ENCODE assay signal across 13 cellular contexts in genomic region chr1:111628153-111628552, GRCh38. TPM values are rescaled to one million over a fixed set of nuclear protein-coding genes. Genes with fewer than 3 reads are reported as not detected.
DNase-seq lines count a peak whose midpoint lies in the region; ATAC-seq and TF ChIP-seq lines count a peak whose summit lies in the region.
"Had no signal": no experiment of that assay in that cellular context is flagged by ENCODE, and none has a peak within 500 bp of the region (broad histone marks: within the 10 kb centered on the region; RNA-seq: fewer than 3 reads in every experiment).

No MANE protein-coding gene starts in this region.

- no peaks in the 10 kb centered on the region for H3K27me3 ChIP-seq in neutrophil
- H3K27me3 ChIP-seq in neural progenitor cell: no peaks in the 10 kb centered on the region
- H3K27me3 ChIP-seq: dorsolateral prefrontal cortex had no signal

- H3K4me1 Mint-ChIP-seq in neural progenitor cell: no peaks in the 10 kb centered on the region

- peaks cover 24% of the 10 kb centered on the region for H4K20me1 ChIP-seq in neural progenitor cell (ENCODE audit: low read depth)

- H3K36me3 ChIP-seq in neutrophil (no peaks in the 10 kb centered on the region), neural progenitor cell (no peaks in the 10 kb centered on the region)

- H3K4me1 ChIP-seq in neutrophil (ENCODE audit: control insufficient read depth in 1 of 2, insufficient read depth in 1 of 2, low read depth in 1 of 2, low read length in 1 of 2) (peaks cover 34 to 49% of the 10 kb centered on the region in 2 experiments), neural progenitor cell (peaks cover 5% of the 10 kb centered on the region)

- DNase-seq in EH (ENCODE audit: low read depth) (peak; percentile 24), LHCN-M2 (ENCODE audit: low read depth) (peak; percentile 37), amniotic epithelial cell (ENCODE audit: low read depth) (peak; percentile 89), neural progenitor cell (ENCODE audit: low spot score) (no peak)
- DNase-seq: dorsolateral prefrontal cortex, foreskin fibroblast, kidney, NCI-H1105, NCI-H524 had no signal

- ATAC-seq in HG03108 (IDR thresholded peaks at IDR 0.05; ENCODE audit: unreplicated experiment) (no peak), GM18907 (IDR thresholded peaks at IDR 0.05; ENCODE audit: unreplicated experiment) (no peak)
- ATAC-seq: sciatic nerve had no signal

- H3K27ac Mint-ChIP-seq in neural progenitor cell: no peak overlapping the region

- no peak overlapping the region for H3K9ac ChIP-seq in neural progenitor cell

- H3F3A ChIP-seq in neural progenitor cell (ENCODE audit: low read depth): peaks cover 3% of the 10 kb centered on the region

- H3K4me3 ChIP-seq in neutrophil (ENCODE audit: low read depth in 1 of 2, low read length in 1 of 2) (no peak overlapping the region), neural progenitor cell (no peak overlapping the region)
- H3K4me3 ChIP-seq: dorsolateral prefrontal cortex had no signal

- H2AFZ ChIP-seq in neural progenitor cell (replicated peaks): no peak overlapping the region

- no peaks in the 10 kb centered on the region for H3K9me3 Mint-ChIP-seq in neural progenitor cell

- H3K9me3 ChIP-seq in neutrophil: no peaks in the 10 kb centered on the region
- H3K9me3 ChIP-seq in neural progenitor cell (ENCODE audit: low read depth): no peaks in the 10 kb centered on the region

- H3K79me2 ChIP-seq in neural progenitor cell (ENCODE audit: low read depth): peaks cover 99% of the 10 kb centered on the region

- peaks cover 1% of the 10 kb centered on the region for H3K36me3 Mint-ChIP-seq in neural progenitor cell

- TF ChIP-seq CTCF in neutrophil (IDR thresholded peaks at IDR 0.05) (no peak), neural progenitor cell (IDR thresholded peaks at IDR 0.05) (no peak)

- no peak overlapping the region for H3K4me3 Mint-ChIP-seq in neural progenitor cell

- no peak overlapping the region for H3K4me2 ChIP-seq in neural progenitor cell

- H3K27ac ChIP-seq in neutrophil (peak overlapping the region; percentile 49), neural progenitor cell (no peak overlapping the region)

- no peaks in the 10 kb centered on the region for H3K27me3 Mint-ChIP-seq in neural progenitor cell (ENCODE audit: insufficient read depth, low read depth)

RNA-seq across cellular contexts. Expression of gene RAP1A, which starts 8.6 kb away (rescaled TPM):
- total RNA-seq in LHCN-M2 (2014; rRNA removed): 19.9 and 24.7 TPM in 2 replicates
- 37.2 TPM for polyA plus RNA-seq in LHCN-M2 (2012)
- total RNA-seq in neural progenitor cell (ENCODE audit: low replicate concordance): 10.4 and 27.5 TPM in 2 replicates
